1 cellular context compared by ENCODE assay signal in the genomic region with DNA sequence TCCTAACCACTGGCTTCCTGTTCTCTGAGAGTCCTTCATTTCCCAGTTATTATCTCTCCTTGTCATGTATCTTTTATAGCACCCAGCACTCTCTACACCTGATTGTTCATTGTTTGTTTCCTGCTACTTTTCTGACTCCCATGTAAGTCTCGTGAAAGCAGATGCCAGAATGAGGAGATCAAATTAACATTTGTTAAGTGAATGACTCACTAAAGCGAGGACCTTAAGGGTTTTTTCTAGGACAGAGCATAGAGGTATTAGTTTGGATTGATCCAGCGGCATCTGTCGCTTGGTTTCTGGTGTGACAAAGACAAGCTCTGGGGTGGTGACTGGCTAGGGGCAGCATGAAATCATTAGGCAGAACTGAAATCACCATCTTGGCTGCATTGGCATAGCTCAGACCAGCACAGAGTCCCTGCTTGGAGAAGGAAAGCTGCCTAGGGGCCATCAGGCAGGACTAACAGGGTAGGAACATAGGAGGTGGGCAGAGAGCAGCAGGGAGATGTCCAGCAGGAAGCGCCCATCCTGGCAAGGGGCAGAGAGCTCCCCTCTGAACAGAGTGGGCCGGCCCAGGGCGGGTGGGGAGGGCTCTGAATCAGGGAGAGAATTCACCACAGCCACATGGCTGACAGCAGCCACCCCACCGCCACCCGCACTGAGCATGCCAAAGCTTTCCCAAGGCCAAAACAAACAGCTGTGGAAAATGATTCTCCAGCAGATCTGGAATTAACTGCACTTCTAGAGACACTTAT.
A peak's percentile ranks its signal among the peaks of the same experiment; 100 is the strongest.
TF ChIP-seq lines count a peak whose summit lies in the region.

No MANE protein-coding gene starts in this region.

TF ChIP-seq in HEK293, 187 proteins besides CTCF, POLR2A, EP300 and RAD21 (continued from another document):
- TF ChIP-seq, protein P1, sequence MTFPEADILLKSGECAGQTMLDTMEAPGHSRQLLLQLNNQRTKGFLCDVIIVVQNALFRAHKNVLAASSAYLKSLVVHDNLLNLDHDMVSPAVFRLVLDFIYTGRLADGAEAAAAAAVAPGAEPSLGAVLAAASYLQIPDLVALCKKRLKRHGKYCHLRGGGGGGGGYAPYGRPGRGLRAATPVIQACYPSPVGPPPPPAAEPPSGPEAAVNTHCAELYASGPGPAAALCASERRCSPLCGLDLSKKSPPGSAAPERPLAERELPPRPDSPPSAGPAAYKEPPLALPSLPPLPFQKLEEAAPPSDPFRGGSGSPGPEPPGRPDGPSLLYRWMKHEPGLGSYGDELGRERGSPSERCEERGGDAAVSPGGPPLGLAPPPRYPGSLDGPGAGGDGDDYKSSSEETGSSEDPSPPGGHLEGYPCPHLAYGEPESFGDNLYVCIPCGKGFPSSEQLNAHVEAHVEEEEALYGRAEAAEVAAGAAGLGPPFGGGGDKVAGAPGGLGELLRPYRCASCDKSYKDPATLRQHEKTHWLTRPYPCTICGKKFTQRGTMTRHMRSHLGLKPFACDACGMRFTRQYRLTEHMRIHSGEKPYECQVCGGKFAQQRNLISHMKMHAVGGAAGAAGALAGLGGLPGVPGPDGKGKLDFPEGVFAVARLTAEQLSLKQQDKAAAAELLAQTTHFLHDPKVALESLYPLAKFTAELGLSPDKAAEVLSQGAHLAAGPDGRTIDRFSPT (tag by site-specific recombination; IDR thresholded peaks at IDR 0.05) = no peak
- TF ChIP-seq KLF9 (tag by site-specific recombination; IDR thresholded peaks at IDR 0.05; ENCODE audit: low read depth) = no peak
- TF ChIP-seq, protein P2, sequence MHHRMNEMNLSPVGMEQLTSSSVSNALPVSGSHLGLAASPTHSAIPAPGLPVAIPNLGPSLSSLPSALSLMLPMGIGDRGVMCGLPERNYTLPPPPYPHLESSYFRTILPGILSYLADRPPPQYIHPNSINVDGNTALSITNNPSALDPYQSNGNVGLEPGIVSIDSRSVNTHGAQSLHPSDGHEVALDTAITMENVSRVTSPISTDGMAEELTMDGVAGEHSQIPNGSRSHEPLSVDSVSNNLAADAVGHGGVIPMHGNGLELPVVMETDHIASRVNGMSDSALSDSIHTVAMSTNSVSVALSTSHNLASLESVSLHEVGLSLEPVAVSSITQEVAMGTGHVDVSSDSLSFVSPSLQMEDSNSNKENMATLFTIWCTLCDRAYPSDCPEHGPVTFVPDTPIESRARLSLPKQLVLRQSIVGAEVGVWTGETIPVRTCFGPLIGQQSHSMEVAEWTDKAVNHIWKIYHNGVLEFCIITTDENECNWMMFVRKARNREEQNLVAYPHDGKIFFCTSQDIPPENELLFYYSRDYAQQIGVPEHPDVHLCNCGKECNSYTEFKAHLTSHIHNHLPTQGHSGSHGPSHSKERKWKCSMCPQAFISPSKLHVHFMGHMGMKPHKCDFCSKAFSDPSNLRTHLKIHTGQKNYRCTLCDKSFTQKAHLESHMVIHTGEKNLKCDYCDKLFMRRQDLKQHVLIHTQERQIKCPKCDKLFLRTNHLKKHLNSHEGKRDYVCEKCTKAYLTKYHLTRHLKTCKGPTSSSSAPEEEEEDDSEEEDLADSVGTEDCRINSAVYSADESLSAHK (tag by site-specific recombination; IDR thresholded peaks at IDR 0.05) = no peak
- TF ChIP-seq RBAK (tag by site-specific recombination; IDR thresholded peaks at IDR 0.05) = no peak
- no peak for TF ChIP-seq ZNF610 (tag by site-specific recombination; IDR thresholded peaks at IDR 0.05; ENCODE audit: borderline replicate concordance)
- TF ChIP-seq ZNF843 (tag by site-specific recombination; IDR thresholded peaks at IDR 0.05) = no peak
- TF ChIP-seq TCF7L2 (IDR thresholded peaks at IDR 0.05; ENCODE audit: borderline replicate concordance, low read depth, low read length) = no peak
- TF ChIP-seq ZNF473 (tag by site-specific recombination; IDR thresholded peaks at IDR 0.05) = no peak
- TF ChIP-seq ZNF248 (tag by site-specific recombination; IDR thresholded peaks at IDR 0.05) = no peak
- TF ChIP-seq ZFP41 (tag by site-specific recombination; IDR thresholded peaks at IDR 0.05; ENCODE audit: borderline replicate concordance) = no peak
- TF ChIP-seq ZNF677 (tag by site-specific recombination; IDR thresholded peaks at IDR 0.05) = no peak
- no peak for TF ChIP-seq YY2 (tag by site-specific recombination; IDR thresholded peaks at IDR 0.05)
- no peak for TF ChIP-seq ZNF48 (tag by site-specific recombination; IDR thresholded peaks at IDR 0.05)
- no peak for TF ChIP-seq IKZF3 (tag by site-specific recombination; IDR thresholded peaks at IDR 0.05)
- TF ChIP-seq, protein P3, sequence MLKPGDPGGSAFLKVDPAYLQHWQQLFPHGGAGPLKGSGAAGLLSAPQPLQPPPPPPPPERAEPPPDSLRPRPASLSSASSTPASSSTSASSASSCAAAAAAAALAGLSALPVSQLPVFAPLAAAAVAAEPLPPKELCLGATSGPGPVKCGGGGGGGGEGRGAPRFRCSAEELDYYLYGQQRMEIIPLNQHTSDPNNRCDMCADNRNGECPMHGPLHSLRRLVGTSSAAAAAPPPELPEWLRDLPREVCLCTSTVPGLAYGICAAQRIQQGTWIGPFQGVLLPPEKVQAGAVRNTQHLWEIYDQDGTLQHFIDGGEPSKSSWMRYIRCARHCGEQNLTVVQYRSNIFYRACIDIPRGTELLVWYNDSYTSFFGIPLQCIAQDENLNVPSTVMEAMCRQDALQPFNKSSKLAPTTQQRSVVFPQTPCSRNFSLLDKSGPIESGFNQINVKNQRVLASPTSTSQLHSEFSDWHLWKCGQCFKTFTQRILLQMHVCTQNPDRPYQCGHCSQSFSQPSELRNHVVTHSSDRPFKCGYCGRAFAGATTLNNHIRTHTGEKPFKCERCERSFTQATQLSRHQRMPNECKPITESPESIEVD (tag by site-specific recombination; IDR thresholded peaks at IDR 0.05) = no peak
- TF ChIP-seq ZNF768 (tag by site-specific recombination; IDR thresholded peaks at IDR 0.05) = no peak
- TF ChIP-seq ZNF366 (tag by site-specific recombination; conservative IDR thresholded peaks at IDR 0.05) = no peak
- TF ChIP-seq, protein P4, sequence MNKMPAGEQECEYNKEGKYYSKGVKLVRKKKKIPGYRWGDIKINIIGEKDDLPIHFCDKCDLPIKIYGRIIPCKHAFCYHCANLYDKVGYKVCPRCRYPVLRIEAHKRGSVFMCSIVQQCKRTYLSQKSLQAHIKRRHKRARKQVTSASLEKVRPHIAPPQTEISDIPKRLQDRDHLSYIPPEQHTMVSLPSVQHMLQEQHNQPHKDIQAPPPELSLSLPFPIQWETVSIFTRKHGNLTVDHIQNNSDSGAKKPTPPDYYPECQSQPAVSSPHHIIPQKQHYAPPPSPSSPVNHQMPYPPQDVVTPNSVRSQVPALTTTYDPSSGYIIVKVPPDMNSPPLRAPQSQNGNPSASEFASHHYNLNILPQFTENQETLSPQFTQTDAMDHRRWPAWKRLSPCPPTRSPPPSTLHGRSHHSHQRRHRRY (tag by site-specific recombination; IDR thresholded peaks at IDR 0.05) = no peak
- TF ChIP-seq, protein P5, sequence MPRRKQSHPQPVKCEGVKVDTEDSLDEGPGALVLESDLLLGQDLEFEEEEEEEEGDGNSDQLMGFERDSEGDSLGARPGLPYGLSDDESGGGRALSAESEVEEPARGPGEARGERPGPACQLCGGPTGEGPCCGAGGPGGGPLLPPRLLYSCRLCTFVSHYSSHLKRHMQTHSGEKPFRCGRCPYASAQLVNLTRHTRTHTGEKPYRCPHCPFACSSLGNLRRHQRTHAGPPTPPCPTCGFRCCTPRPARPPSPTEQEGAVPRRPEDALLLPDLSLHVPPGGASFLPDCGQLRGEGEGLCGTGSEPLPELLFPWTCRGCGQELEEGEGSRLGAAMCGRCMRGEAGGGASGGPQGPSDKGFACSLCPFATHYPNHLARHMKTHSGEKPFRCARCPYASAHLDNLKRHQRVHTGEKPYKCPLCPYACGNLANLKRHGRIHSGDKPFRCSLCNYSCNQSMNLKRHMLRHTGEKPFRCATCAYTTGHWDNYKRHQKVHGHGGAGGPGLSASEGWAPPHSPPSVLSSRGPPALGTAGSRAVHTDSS (tag by site-specific recombination; IDR thresholded peaks at IDR 0.05) = no peak
- TF ChIP-seq, protein P6, sequence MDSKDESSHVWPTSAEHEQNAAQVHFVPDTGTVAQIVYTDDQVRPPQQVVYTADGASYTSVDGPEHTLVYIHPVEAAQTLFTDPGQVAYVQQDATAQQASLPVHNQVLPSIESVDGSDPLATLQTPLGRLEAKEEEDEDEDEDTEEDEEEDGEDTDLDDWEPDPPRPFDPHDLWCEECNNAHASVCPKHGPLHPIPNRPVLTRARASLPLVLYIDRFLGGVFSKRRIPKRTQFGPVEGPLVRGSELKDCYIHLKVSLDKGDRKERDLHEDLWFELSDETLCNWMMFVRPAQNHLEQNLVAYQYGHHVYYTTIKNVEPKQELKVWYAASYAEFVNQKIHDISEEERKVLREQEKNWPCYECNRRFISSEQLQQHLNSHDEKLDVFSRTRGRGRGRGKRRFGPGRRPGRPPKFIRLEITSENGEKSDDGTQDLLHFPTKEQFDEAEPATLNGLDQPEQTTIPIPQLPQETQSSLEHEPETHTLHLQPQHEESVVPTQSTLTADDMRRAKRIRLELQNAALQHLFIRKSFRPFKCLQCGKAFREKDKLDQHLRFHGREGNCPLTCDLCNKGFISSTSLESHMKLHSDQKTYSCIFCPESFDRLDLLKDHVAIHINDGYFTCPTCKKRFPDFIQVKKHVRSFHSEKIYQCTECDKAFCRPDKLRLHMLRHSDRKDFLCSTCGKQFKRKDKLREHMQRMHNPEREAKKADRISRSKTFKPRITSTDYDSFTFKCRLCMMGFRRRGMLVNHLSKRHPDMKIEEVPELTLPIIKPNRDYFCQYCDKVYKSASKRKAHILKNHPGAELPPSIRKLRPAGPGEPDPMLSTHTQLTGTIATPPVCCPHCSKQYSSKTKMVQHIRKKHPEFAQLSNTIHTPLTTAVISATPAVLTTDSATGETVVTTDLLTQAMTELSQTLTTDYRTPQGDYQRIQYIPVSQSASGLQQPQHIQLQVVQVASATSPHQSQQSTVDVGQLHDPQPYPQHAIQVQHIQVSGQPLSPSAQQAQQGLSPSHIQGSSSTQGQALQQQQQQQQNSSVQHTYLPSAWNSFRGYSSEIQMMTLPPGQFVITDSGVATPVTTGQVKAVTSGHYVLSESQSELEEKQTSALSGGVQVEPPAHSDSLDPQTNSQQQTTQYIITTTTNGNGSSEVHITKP (tag by site-specific recombination; IDR thresholded peaks at IDR 0.05) = peak; percentile 91
- no peak for TF ChIP-seq ZNF133 (tag by site-specific recombination; IDR thresholded peaks at IDR 0.05)
- 0 out of 2 replicates have a peak, but pooled peaks have one; percentile 38 for TF ChIP-seq ZBTB48 (tag by site-specific recombination; IDR thresholded peaks at IDR 0.05)
- no peak for TF ChIP-seq ZNF658 (tag by site-specific recombination; IDR thresholded peaks at IDR 0.05)
- no peak for TF ChIP-seq ZNF175 (tag by site-specific recombination; IDR thresholded peaks at IDR 0.05)
- TF ChIP-seq, protein P7, sequence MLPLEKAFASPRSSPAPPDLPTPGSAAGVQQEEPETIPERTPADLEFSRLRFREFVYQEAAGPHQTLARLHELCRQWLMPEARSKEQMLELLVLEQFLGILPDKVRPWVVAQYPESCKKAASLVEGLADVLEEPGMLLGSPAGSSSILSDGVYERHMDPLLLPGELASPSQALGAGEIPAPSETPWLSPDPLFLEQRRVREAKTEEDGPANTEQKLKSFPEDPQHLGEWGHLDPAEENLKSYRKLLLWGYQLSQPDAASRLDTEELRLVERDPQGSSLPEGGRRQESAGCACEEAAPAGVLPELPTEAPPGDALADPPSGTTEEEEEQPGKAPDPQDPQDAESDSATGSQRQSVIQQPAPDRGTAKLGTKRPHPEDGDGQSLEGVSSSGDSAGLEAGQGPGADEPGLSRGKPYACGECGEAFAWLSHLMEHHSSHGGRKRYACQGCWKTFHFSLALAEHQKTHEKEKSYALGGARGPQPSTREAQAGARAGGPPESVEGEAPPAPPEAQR (tag by site-specific recombination; IDR thresholded peaks at IDR 0.05) = no peak
- no peak for TF ChIP-seq SCRT2 (tag by site-specific recombination; IDR thresholded peaks at IDR 0.05)
- no peak for TF ChIP-seq ZNF707 (tag by site-specific recombination; IDR thresholded peaks at IDR 0.05)
- TF ChIP-seq ZFP3 (tag by site-specific recombination; IDR thresholded peaks at IDR 0.05; ENCODE audit: low read depth) = no peak
- TF ChIP-seq, protein P8, sequence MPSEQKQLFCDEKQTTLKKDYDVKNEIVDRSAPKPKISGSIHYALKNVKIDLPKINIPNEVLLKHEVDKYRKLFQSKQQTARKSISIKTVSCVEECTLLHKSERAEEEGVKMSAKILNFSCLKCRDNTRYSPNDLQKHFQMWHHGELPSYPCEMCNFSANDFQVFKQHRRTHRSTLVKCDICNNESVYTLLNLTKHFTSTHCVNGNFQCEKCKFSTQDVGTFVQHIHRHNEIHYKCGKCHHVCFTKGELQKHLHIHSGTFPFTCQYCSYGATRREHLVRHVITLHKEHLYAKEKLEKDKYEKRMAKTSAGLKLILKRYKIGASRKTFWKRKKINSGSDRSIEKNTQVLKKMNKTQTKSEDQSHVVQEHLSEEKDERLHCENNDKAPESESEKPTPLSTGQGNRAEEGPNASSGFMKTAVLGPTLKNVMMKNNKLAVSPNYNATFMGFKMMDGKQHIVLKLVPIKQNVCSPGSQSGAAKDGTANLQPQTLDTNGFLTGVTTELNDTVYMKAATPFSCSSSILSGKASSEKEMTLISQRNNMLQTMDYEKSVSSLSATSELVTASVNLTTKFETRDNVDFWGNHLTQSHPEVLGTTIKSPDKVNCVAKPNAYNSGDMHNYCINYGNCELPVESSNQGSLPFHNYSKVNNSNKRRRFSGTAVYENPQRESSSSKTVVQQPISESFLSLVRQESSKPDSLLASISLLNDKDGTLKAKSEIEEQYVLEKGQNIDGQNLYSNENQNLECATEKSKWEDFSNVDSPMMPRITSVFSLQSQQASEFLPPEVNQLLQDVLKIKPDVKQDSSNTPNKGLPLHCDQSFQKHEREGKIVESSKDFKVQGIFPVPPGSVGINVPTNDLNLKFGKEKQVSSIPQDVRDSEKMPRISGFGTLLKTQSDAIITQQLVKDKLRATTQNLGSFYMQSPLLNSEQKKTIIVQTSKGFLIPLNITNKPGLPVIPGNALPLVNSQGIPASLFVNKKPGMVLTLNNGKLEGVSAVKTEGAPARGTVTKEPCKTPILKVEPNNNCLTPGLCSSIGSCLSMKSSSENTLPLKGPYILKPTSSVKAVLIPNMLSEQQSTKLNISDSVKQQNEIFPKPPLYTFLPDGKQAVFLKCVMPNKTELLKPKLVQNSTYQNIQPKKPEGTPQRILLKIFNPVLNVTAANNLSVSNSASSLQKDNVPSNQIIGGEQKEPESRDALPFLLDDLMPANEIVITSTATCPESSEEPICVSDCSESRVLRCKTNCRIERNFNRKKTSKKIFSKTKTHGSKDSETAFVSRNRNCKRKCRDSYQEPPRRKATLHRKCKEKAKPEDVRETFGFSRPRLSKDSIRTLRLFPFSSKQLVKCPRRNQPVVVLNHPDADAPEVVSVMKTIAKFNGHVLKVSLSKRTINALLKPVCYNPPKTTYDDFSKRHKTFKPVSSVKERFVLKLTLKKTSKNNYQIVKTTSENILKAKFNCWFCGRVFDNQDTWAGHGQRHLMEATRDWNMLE (tag by site-specific recombination; conservative IDR thresholded peaks at IDR 0.05; ENCODE audit: low read depth) = no peak
- TF ChIP-seq OSR2 (tag by site-specific recombination; IDR thresholded peaks at IDR 0.05) = peak; percentile 67
- TF ChIP-seq KLF10 (tag by site-specific recombination; IDR thresholded peaks at IDR 0.05) = no peak
- TF ChIP-seq ZNF239 (tag by site-specific recombination; IDR thresholded peaks at IDR 0.05) = no peak
- TF ChIP-seq KLF16 (tag by site-specific recombination; IDR thresholded peaks at IDR 0.05) = no peak
- TF ChIP-seq ZNF274 (IDR thresholded peaks at IDR 0.05; ENCODE audit: low read length) = no peak
- no peak for TF ChIP-seq ZNF274 (tag by site-specific recombination; IDR thresholded peaks at IDR 0.05; ENCODE audit: borderline replicate concordance)
- no peak for TF ChIP-seq ZNF138 (tag by site-specific recombination; IDR thresholded peaks at IDR 0.05; ENCODE audit: borderline replicate concordance)
TF ChIP-seq in HEK293: peak in this region for 6.
